ENCODE assay signal across 20 cellular contexts in the genomic region with DNA sequence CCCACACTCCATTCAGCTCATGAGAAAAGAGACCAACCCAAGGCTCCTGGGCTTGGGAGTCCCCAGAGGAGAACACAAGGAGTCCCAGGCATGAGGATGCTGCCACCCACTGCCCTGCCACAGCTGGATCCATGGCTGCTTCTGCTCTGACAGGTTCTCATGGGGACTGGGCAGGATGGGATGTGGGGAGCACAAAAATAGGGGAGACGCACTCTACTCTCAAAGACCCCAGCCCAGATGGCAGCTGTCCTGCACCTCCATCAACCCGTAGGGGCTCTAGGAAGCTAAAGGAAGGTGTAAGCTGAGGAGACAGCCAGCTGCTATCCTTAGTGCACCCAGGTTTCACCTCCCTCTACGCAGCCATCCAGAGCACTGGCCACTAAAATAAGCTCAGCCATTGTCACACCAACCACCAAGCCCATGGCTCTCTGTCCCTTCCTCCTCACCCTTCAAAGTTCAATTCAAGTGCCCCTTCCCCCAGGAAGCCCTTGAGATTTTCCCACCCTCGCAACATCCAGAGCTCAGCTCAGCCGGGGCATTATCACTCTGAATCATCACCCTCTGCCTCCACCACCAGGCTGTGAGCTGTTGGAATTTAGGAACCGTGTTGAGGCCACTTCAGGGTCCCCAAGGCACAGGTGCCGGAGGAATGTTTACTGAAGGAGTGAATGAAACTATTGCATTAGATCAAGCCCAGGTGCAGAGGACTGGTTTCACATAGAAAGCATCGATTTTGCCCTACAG.
DNase-seq lines count a peak whose midpoint lies in the region; ATAC-seq, FAIRE-seq and TF ChIP-seq lines count a peak whose summit lies in the region.
"Had no signal": no experiment of that assay in that cellular context is flagged by ENCODE, and none has a peak within 500 bp of the region (broad histone marks: within the 10 kb centered on the region; RNA-seq: fewer than 3 reads in every experiment).

No MANE protein-coding gene starts in this region.

- peaks cover 18% of the 10 kb centered on the region for H3K4me1 Mint-ChIP-seq in astrocyte (ENCODE audit: low read depth, unreplicated experiment)
- no peaks in the 10 kb centered on the region for H3K4me1 Mint-ChIP-seq in activated CD4-positive, alpha-beta T cell treated with anti-CD3 and anti-CD28 coated beads for 36 hours
- H3K4me1 Mint-ChIP-seq: activated CD4-positive, alpha-beta T cell treated with anti-CD3 and anti-CD28 coated beads, Interleukin-2, amount 10 ng/mL, durations not matched to agents 7 days and 5 days; CD4-positive, CD25-positive, alpha-beta regulatory T cell had no signal

- DNase-seq in heart left ventricle (peak in 3 of 5 donors; percentile 4 to 45 (median 7)), right cardiac atrium (no peak), astrocyte (ENCODE audit: low read depth) (no peak), right atrium auricular region (ENCODE audit: low spot score) (no peak), NCI-H1436 (lab: John Stamatoyannopoulos, UW) (no peak)
- no peak for DNase-seq in activated CD4-positive, alpha-beta T cell treated with anti-CD3 and anti-CD28 coated beads for 48 hours
- DNase-seq in activated CD4-positive, alpha-beta T cell treated with anti-CD3 and anti-CD28 coated beads for 36 hours: no peak
- DNase-seq: activated CD4-positive, alpha-beta T cell treated with anti-CD3 and anti-CD28 coated beads, Interleukin-2, amount 10 ng/mL, durations not matched to agents 7 days and 5 days; activated T-cell treated with anti-CD3 and anti-CD28 coated beads, Interleukin-2, amount 50 U/mL, for 1 hour; CD4-positive, CD25-positive, alpha-beta regulatory T cell; DND-41; effector memory CD4-positive, alpha-beta T cell; NCI-H2081; NCI-H82; stimulated activated CD4-positive, alpha-beta T cell treated with anti-CD3 and anti-CD28 coated beads, Interleukin-2, amount 100 ng/mL, for 24 hours; T-helper 9 cell had no signal

- peak overlapping the region; percentile 96 for H3K27ac Mint-ChIP-seq in astrocyte (ENCODE audit: unreplicated experiment)
- no peak overlapping the region for H3K27ac Mint-ChIP-seq in activated CD4-positive, alpha-beta T cell treated with anti-CD3 and anti-CD28 coated beads for 36 hours
- H3K27ac Mint-ChIP-seq: activated CD4-positive, alpha-beta T cell treated with anti-CD3 and anti-CD28 coated beads, Interleukin-2, amount 10 ng/mL, durations not matched to agents 7 days and 5 days; CD4-positive, CD25-positive, alpha-beta regulatory T cell had no signal

- H3K4me1 ChIP-seq in heart left ventricle: peaks cover 0 to 2% (median 0%) of the 10 kb centered on the region in 12 donors
- no peaks in the 10 kb centered on the region for H3K4me1 ChIP-seq in right cardiac atrium (ENCODE audit: control insufficient read depth, insufficient read depth, low read length)
- H3K4me1 ChIP-seq in astrocyte (ENCODE audit: insufficient read depth, low read length): peaks cover 12% of the 10 kb centered on the region
- no peaks in the 10 kb centered on the region for H3K4me1 ChIP-seq in right atrium auricular region
- H3K4me1 ChIP-seq: suprapubic skin had no signal

- H3K4me3 ChIP-seq in heart left ventricle (no peak overlapping the region), right cardiac atrium (ENCODE audit: low read length) (no peak overlapping the region), astrocyte (ENCODE audit: insufficient read depth, low read depth, low read length) (no peak overlapping the region), right atrium auricular region (no peak overlapping the region)
- H3K4me3 ChIP-seq: suprapubic skin had no signal

- H3K36me3 Mint-ChIP-seq in astrocyte (ENCODE audit: low read depth, unreplicated experiment): no peaks in the 10 kb centered on the region
- no peaks in the 10 kb centered on the region for H3K36me3 Mint-ChIP-seq in activated CD4-positive, alpha-beta T cell treated with anti-CD3 and anti-CD28 coated beads for 36 hours (ENCODE audit: low read depth)
- H3K36me3 Mint-ChIP-seq: CD4-positive, CD25-positive, alpha-beta regulatory T cell had no signal

- H3K36me3 ChIP-seq in heart left ventricle (no peaks in the 10 kb centered on the region), astrocyte (ENCODE audit: insufficient read depth, low read length) (no peaks in the 10 kb centered on the region), right atrium auricular region (no peaks in the 10 kb centered on the region)
- H3K36me3 ChIP-seq: suprapubic skin had no signal

- H3K9ac ChIP-seq in astrocyte (ENCODE audit: low read length): no peak overlapping the region

- TF ChIP-seq POLR2A in heart left ventricle (IDR thresholded peaks at IDR 0.05): no peak

- 67 to 74% (median 70%) methylated on average over 7 to 8 of the region's 8 CpGs for WGBS in heart left ventricle, 4 donors
- 66% methylated on average over 8 of the region's 8 CpGs for WGBS in right cardiac atrium

- no peak for ATAC-seq in heart left ventricle
- ATAC-seq in right cardiac atrium: no peak
- ATAC-seq in HG03571 (IDR thresholded peaks at IDR 0.05; ENCODE audit: unreplicated experiment): peak; percentile 73
- ATAC-seq in activated CD4-positive, alpha-beta T cell treated with anti-CD3 and anti-CD28 coated beads for 36 hours: no peak
- ATAC-seq: Right ventricle myocardium inferior had no signal

- POLR2A ChIA-PET in activated CD4-positive, alpha-beta T cell treated with anti-CD3 and anti-CD28 coated beads for 36 hours (lab: Charles Lee): no interaction called here

- no peaks in the 10 kb centered on the region for H3K9me3 ChIP-seq in heart left ventricle
- H3K9me3 ChIP-seq in right cardiac atrium (ENCODE audit: control insufficient read depth, low read length): no peaks in the 10 kb centered on the region
- H3K9me3 ChIP-seq in astrocyte (ENCODE audit: insufficient read depth, low read depth, low read length): no peaks in the 10 kb centered on the region
- no peaks in the 10 kb centered on the region for H3K9me3 ChIP-seq in right atrium auricular region
- H3K9me3 ChIP-seq: suprapubic skin had no signal

- H3K4me2 ChIP-seq in astrocyte (ENCODE audit: low read length): peak overlapping the region; percentile 72

- no peak overlapping the region for H3K27ac ChIP-seq in heart left ventricle
- H3K27ac ChIP-seq in right cardiac atrium (ENCODE audit: low read length): no peak overlapping the region
- peak overlapping the region; percentile 17 for H3K27ac ChIP-seq in astrocyte (ENCODE audit: low read depth, low read length)
- no peak overlapping the region for H3K27ac ChIP-seq in right atrium auricular region
- H3K27ac ChIP-seq: suprapubic skin had no signal

- peaks cover 10% of the 10 kb centered on the region for H3K27me3 Mint-ChIP-seq in astrocyte (ENCODE audit: low read depth, unreplicated experiment)
- H3K27me3 Mint-ChIP-seq in activated CD4-positive, alpha-beta T cell treated with anti-CD3 and anti-CD28 coated beads for 36 hours: no peaks in the 10 kb centered on the region
- H3K27me3 Mint-ChIP-seq: activated CD4-positive, alpha-beta T cell treated with anti-CD3 and anti-CD28 coated beads, Interleukin-2, amount 10 ng/mL, durations not matched to agents 7 days and 5 days; CD4-positive, CD25-positive, alpha-beta regulatory T cell had no signal

- H2AFZ ChIP-seq in astrocyte (ENCODE audit: low read depth, low read length): no peak overlapping the region

- intact Hi-C loops in heart left ventricle (cut with DNase I) (no loop called here), right cardiac atrium (cut with DNase I) (no loop called here)
- intact Hi-C loops in activated CD4-positive, alpha-beta T cell treated with anti-CD3 and anti-CD28 coated beads for 36 hours (cut with DNase I, micrococcal nuclease): no loop called here

- no peaks in the 10 kb centered on the region for H3K9me3 Mint-ChIP-seq in astrocyte (ENCODE audit: unreplicated experiment)
- H3K9me3 Mint-ChIP-seq in activated CD4-positive, alpha-beta T cell treated with anti-CD3 and anti-CD28 coated beads for 36 hours (ENCODE audit: low read depth): no peaks in the 10 kb centered on the region
- H3K9me3 Mint-ChIP-seq: activated CD4-positive, alpha-beta T cell treated with anti-CD3 and anti-CD28 coated beads, Interleukin-2, amount 10 ng/mL, durations not matched to agents 7 days and 5 days; CD4-positive, CD25-positive, alpha-beta regulatory T cell had no signal

- H3K79me2 ChIP-seq in astrocyte (ENCODE audit: insufficient read depth, low read length): no peaks in the 10 kb centered on the region

- no peak for FAIRE-seq in astrocyte (lab: Jason Lieb, UNC)
- FAIRE-seq: A204.1 had no signal

- H4K20me1 ChIP-seq in astrocyte (ENCODE audit: insufficient read depth, low read length): no peaks in the 10 kb centered on the region

- CTCF ChIA-PET in activated CD4-positive, alpha-beta T cell treated with anti-CD3 and anti-CD28 coated beads for 36 hours (lab: Charles Lee): no interaction called here

- H3K27me3 ChIP-seq in heart left ventricle (no peaks in the 10 kb centered on the region), right cardiac atrium (ENCODE audit: control insufficient read depth, insufficient read depth) (no peaks in the 10 kb centered on the region), astrocyte (ENCODE audit: insufficient read depth, low read length) (no peaks in the 10 kb centered on the region), right atrium auricular region (no peaks in the 10 kb centered on the region)
- H3K27me3 ChIP-seq: suprapubic skin had no signal

- H3K4me3 Mint-ChIP-seq in astrocyte (ENCODE audit: unreplicated experiment): peak overlapping the region; percentile 43
- no peak overlapping the region for H3K4me3 Mint-ChIP-seq in activated CD4-positive, alpha-beta T cell treated with anti-CD3 and anti-CD28 coated beads for 36 hours
- H3K4me3 Mint-ChIP-seq: activated CD4-positive, alpha-beta T cell treated with anti-CD3 and anti-CD28 coated beads, Interleukin-2, amount 10 ng/mL, durations not matched to agents 7 days and 5 days; CD4-positive, CD25-positive, alpha-beta regulatory T cell had no signal

- no peak for TF ChIP-seq CTCF in heart left ventricle (IDR thresholded peaks at IDR 0.05)
- TF ChIP-seq CTCF in astrocyte (IDR thresholded peaks at IDR 0.05; ENCODE audit: insufficient read depth, low read depth, low read length): no peak
- no peak for TF ChIP-seq CTCF in right atrium auricular region (IDR thresholded peaks at IDR 0.05)

Comparison
In these comparisons a context has a peak if more than half of its experiments do, and no peak if none do; other contexts are left out.
1. DNase-seq: peak in heart left ventricle (3 of 5); none in right cardiac atrium (0 of 3), astrocyte (single experiment), activated CD4-positive, alpha-beta T cell treated with anti-CD3 and anti-CD28 coated beads for 48 hours (single experiment), activated CD4-positive, alpha-beta T cell treated with anti-CD3 and anti-CD28 coated beads for 36 hours (single experiment), right atrium auricular region (single experiment) and NCI-H1436 (single experiment).